ENCODE assay signal across 25 cellular contexts in genomic region chr18:63407734-63408133, GRCh38. TPM values are rescaled to one million over a fixed set of nuclear protein-coding genes. Genes with fewer than 3 reads are reported as not detected.
A peak's percentile ranks its signal among the peaks of the same experiment; 100 is the strongest.
DNase-seq lines count a peak whose midpoint lies in the region; ATAC-seq and TF ChIP-seq lines count a peak whose summit lies in the region.
"Had no signal": no experiment of that assay in that cellular context is flagged by ENCODE, and none has a peak within 500 bp of the region (broad histone marks: within the 10 kb centered on the region; RNA-seq: fewer than 3 reads in every experiment).

No MANE protein-coding gene starts in this region.

- H3K4me2 ChIP-seq in GM23338: no peak overlapping the region

- peaks cover 18% of the 10 kb centered on the region for H3K79me2 ChIP-seq in GM23338 (replicated peaks; ENCODE audit: insufficient read depth)

- H3K4me1 Mint-ChIP-seq in MCF 10A (ENCODE audit: insufficient read depth, unreplicated experiment) (peaks cover 25% of the 10 kb centered on the region), GM23338 (no peaks in the 10 kb centered on the region)
- H3K4me1 Mint-ChIP-seq in activated naive CD8-positive, alpha-beta T cell treated with anti-CD3 and anti-CD28 coated beads for 36 hours: peaks cover 34% of the 10 kb centered on the region

- H2AFZ ChIP-seq in GM23338: no peak overlapping the region

- H3K4me3 ChIP-seq in breast epithelium (no peak overlapping the region), GM23338 (no peak overlapping the region)
- H3K4me3 ChIP-seq: lower lobe of right lung, psoas muscle, sigmoid colon, tibial nerve had no signal

- H3K9me2 ChIP-seq in GM23338 (ENCODE audit: insufficient read depth): no peaks in the 10 kb centered on the region

- POLR2A ChIA-PET in MCF 10A (lab: Yijun Ruan, JAX): interaction anchor here (0.5 to 3.5 kb wide), 7 partner anchors 12 to 99 kb away, joined by 3 to 22 read pairs (median 5); partner anchors contain the start of gene SERPINB5

- H3K27me3 ChIP-seq in breast epithelium (no peaks in the 10 kb centered on the region), GM23338 (ENCODE audit: insufficient read depth) (no peaks in the 10 kb centered on the region)
- H3K27me3 ChIP-seq: sigmoid colon, tibial nerve had no signal

- TF ChIP-seq POLR2A in breast epithelium (IDR thresholded peaks at IDR 0.05): no peak

- H3K4me3 Mint-ChIP-seq in MCF 10A (ENCODE audit: unreplicated experiment) (no peak overlapping the region), GM23338 (no peak overlapping the region)
- H3K4me3 Mint-ChIP-seq in activated naive CD8-positive, alpha-beta T cell treated with anti-CD3 and anti-CD28 coated beads for 36 hours: no peak overlapping the region
- H3K4me3 Mint-ChIP-seq: activated CD4-positive, alpha-beta T cell treated with anti-CD3 and anti-CD28 coated beads, Interleukin-2, amount 10 ng/mL, durations not matched to agents 24 days and 14 days; activated naive CD4-positive, alpha-beta T cell treated with anti-CD3 and anti-CD28 coated beads for 36 hours; natural killer cell treated with Interleukin-12 subunit alpha and Interleukin-12 subunit beta and Interleukin-15 and Interleukin-18, amount 100 ng/mL, for 72 hours had no signal

- CTCF ChIA-PET in MCF 10A (lab: Yijun Ruan, JAX): interaction anchor here (2.1 kb wide), 1 partner anchor 32 kb away, joined by 9 read pairs; no protein-coding TSS in a partner anchor

- no peaks in the 10 kb centered on the region for H3K27me3 Mint-ChIP-seq in MCF 10A (ENCODE audit: insufficient read depth, unreplicated experiment)
- H3K27me3 Mint-ChIP-seq in activated naive CD8-positive, alpha-beta T cell treated with anti-CD3 and anti-CD28 coated beads for 36 hours: no peaks in the 10 kb centered on the region
- H3K27me3 Mint-ChIP-seq in GM23338 (ENCODE audit: insufficient read depth, low read depth, poor library complexity): no peaks in the 10 kb centered on the region
- H3K27me3 Mint-ChIP-seq: activated CD4-positive, alpha-beta T cell treated with anti-CD3 and anti-CD28 coated beads, Interleukin-2, amount 10 ng/mL, durations not matched to agents 24 days and 14 days; natural killer cell treated with Interleukin-12 subunit alpha and Interleukin-12 subunit beta and Interleukin-15 and Interleukin-18, amount 100 ng/mL, for 72 hours had no signal

- H3K27ac ChIP-seq in breast epithelium (peak overlapping the region in 1 of 2 donors; percentile 72), GM23338 (ENCODE audit: low read depth) (no peak overlapping the region)
- H3K27ac ChIP-seq: lower lobe of right lung, psoas muscle, tibial nerve had no signal

- H3K36me3 Mint-ChIP-seq in MCF 10A (ENCODE audit: insufficient read depth, unreplicated experiment) (peaks cover 58% of the 10 kb centered on the region), GM23338 (ENCODE audit: low read depth) (peaks cover 36% of the 10 kb centered on the region; the same call in 2 of the 3 replicates)
- peaks cover 25% of the 10 kb centered on the region for H3K36me3 Mint-ChIP-seq in activated naive CD8-positive, alpha-beta T cell treated with anti-CD3 and anti-CD28 coated beads for 36 hours

- TF ChIP-seq CTCF in MCF 10A (IDR thresholded peaks at IDR 0.05; ENCODE audit: unreplicated experiment) (no peak), breast epithelium (IDR thresholded peaks at IDR 0.05) (no peak), GM23338 (conservative IDR thresholded peaks at IDR 0.05; ENCODE audit: low read depth in 2 of 2) (no peak)

- intact Hi-C loops in MCF 10A (cut with micrococcal nuclease): no loop called here
- intact Hi-C loops in breast epithelium (cut with DNase I; ENCODE audit: low total_unique reads): no loop called here
- intact Hi-C loops in left colon (cut with DNase I, micrococcal nuclease): no loop called here
- intact Hi-C loops in left ventricle myocardium superior (cut with micrococcal nuclease): no loop called here

- H3F3A ChIP-seq in GM23338 (replicated peaks; ENCODE audit: low read depth): no peaks in the 10 kb centered on the region

- no peaks in the 10 kb centered on the region for H3K4me1 ChIP-seq in breast epithelium
- no peaks in the 10 kb centered on the region for H3K4me1 ChIP-seq in GM23338 (ENCODE audit: insufficient read depth)
- H3K4me1 ChIP-seq: lower lobe of right lung, psoas muscle had no signal

- no peaks in the 10 kb centered on the region for H3K9me3 ChIP-seq in breast epithelium
- H3K9me3 ChIP-seq: lower lobe of right lung, psoas muscle, sigmoid colon, tibial nerve had no signal

- ATAC-seq in left colon (peak; percentile 70), GM23338 (no peak), left ventricle myocardium superior (no peak)
- ATAC-seq: lower lobe of right lung; natural killer cell treated with Interleukin-12 subunit alpha and Interleukin-12 subunit beta and Interleukin-15 and Interleukin-18, amount 100 ng/mL, for 72 hours; Panc1; psoas muscle had no signal

- H3K36me3 ChIP-seq in breast epithelium: no peaks in the 10 kb centered on the region
- H3K36me3 ChIP-seq in GM23338 (ENCODE audit: insufficient read depth): peaks cover 13% of the 10 kb centered on the region; the same call in 1 of the 2 replicates

- H4K20me1 ChIP-seq in GM23338 (replicated peaks; ENCODE audit: insufficient read depth): peaks cover 6% of the 10 kb centered on the region; the same call in 1 of the 2 replicates

- H3K9me3 Mint-ChIP-seq in MCF 10A (ENCODE audit: unreplicated experiment) (no peaks in the 10 kb centered on the region), GM23338 (no peaks in the 10 kb centered on the region)
- no peaks in the 10 kb centered on the region for H3K9me3 Mint-ChIP-seq in activated naive CD8-positive, alpha-beta T cell treated with anti-CD3 and anti-CD28 coated beads for 36 hours
- H3K9me3 Mint-ChIP-seq: activated CD4-positive, alpha-beta T cell treated with anti-CD3 and anti-CD28 coated beads, Interleukin-2, amount 10 ng/mL, durations not matched to agents 24 days and 14 days; activated naive CD4-positive, alpha-beta T cell treated with anti-CD3 and anti-CD28 coated beads for 36 hours; natural killer cell treated with Interleukin-12 subunit alpha and Interleukin-12 subunit beta and Interleukin-15 and Interleukin-18, amount 100 ng/mL, for 72 hours had no signal

- no TSS peak for BruUV-seq in MCF 10A (replicated peaks; lab: Mats Ljungman, UMichigan)

- no peak for DNase-seq in MCF 10A (ENCODE audit: unreplicated experiment)
- no peak for DNase-seq in breast epithelium (ENCODE audit: low spot score in 2 of 2)
- DNase-seq in activated naive CD8-positive, alpha-beta T cell treated with anti-CD3 and anti-CD28 coated beads for 36 hours: no peak
- DNase-seq in left colon: no peak
- no peak for DNase-seq in GM23338 (ENCODE audit: low spot score)
- DNase-seq in left ventricle myocardium superior: no peak
- no peak for DNase-seq in SHP77 treated with DMSO at 0.1 percent for 48 hours (lab: John Stamatoyannopoulos, UW)
- DNase-seq: activated CD4-positive, alpha-beta T cell treated with anti-CD3 and anti-CD28 coated beads, Interleukin-2, amount 10 ng/mL, durations not matched to agents 24 days and 14 days; activated naive CD4-positive, alpha-beta T cell treated with anti-CD3 and anti-CD28 coated beads for 36 hours; head of caudate nucleus; kidney; lower lobe of right lung; MV-4-11; NCI-H1436; NCI-H2107; NCI-H345; occipital lobe; psoas muscle; SHP77; sigmoid colon; stimulated activated CD4-positive, alpha-beta T cell treated with anti-CD3 and anti-CD28 coated beads, Interleukin-4, amount 100 ng/mL, for 24 hours; T-helper 9 cell had no signal

- H3K27ac Mint-ChIP-seq in MCF 10A (ENCODE audit: low read depth, unreplicated experiment): peak overlapping the region; percentile 57
- peak overlapping the region; percentile 6 for H3K27ac Mint-ChIP-seq in activated naive CD8-positive, alpha-beta T cell treated with anti-CD3 and anti-CD28 coated beads for 36 hours
- no peak overlapping the region for H3K27ac Mint-ChIP-seq in GM23338
- H3K27ac Mint-ChIP-seq: activated CD4-positive, alpha-beta T cell treated with anti-CD3 and anti-CD28 coated beads, Interleukin-2, amount 10 ng/mL, durations not matched to agents 24 days and 14 days; activated naive CD4-positive, alpha-beta T cell treated with anti-CD3 and anti-CD28 coated beads for 36 hours had no signal

TF ChIP-seq in GM23338, 12 proteins besides CTCF, POLR2A, EP300 and RAD21 (continues in another document):
- TF ChIP-seq ZNF114 (CRISPR knock-in tag; IDR thresholded peaks at IDR 0.05) (no peak), NANOG (IDR thresholded peaks at IDR 0.05; ENCODE audit: borderline replicate concordance) (no peak), STAT1 (IDR thresholded peaks at IDR 0.05; ENCODE audit: unreplicated experiment) (no peak), EZH2 (IDR thresholded peaks at IDR 0.05; ENCODE audit: low read depth, unreplicated experiment) (no peak), ZNF331 (CRISPR knock-in tag; IDR thresholded peaks at IDR 0.05; ENCODE audit: low read depth) (no peak), EZH2phosphoT487 (IDR thresholded peaks at IDR 0.05; ENCODE audit: unreplicated experiment) (no peak), POLR2AphosphoS5 (IDR thresholded peaks at IDR 0.05; ENCODE audit: low read depth) (no peak)

RNA-seq across cellular contexts. Expression of gene VPS4B, which starts 14.5 kb away (rescaled TPM):
- total RNA-seq in MCF 10A (2022) (67.8 and 89.8 TPM in 2 replicates), breast epithelium (10 to 100 TPM; 34.1 to 61.5 (median 35.7) TPM), left colon (100 to 1,000 TPM; 123 to 163 TPM), left ventricle myocardium superior (20.6 TPM)
- total RNA-seq in activated naive CD8-positive, alpha-beta T cell treated with anti-CD3 and anti-CD28 coated beads for 36 hours: 10 to 100 TPM; 43.3 to 47.3 TPM
- 30.2 and 34.4 TPM in 2 replicates for total RNA-seq in GM23338 (2014; rRNA removed; shearing (Covaris generic))
- polyA plus RNA-seq in GM23338 (2016; fragmentation: Nextera tagmentation; extraction: Ambion mirVana): 43.5 and 49.4 TPM in 2 replicates

RNA-seq across cellular contexts. Expression of gene KDSR, which starts 40.7 kb away (rescaled TPM):
- total RNA-seq in MCF 10A (2022) (97.4 and 108 TPM in 2 replicates), breast epithelium (10 to 100 TPM; 41.6 to 53.0 (median 48.9) TPM), left colon (10 to 100 TPM; 32.6 to 42.8 TPM), left ventricle myocardium superior (32.9 TPM)
- 10 to 100 TPM; 50.5 to 55.8 TPM for total RNA-seq in activated naive CD8-positive, alpha-beta T cell treated with anti-CD3 and anti-CD28 coated beads for 36 hours
- total RNA-seq in GM23338 (2014; rRNA removed; shearing (Covaris generic)): 31.0 and 36.3 TPM in 2 replicates
- 20.3 and 23.7 TPM in 2 replicates for polyA plus RNA-seq in GM23338 (2016; fragmentation: Nextera tagmentation; extraction: Ambion mirVana)
